15 cellular contexts compared by ENCODE assay signal in genomic region chr22:42752912-42753311, GRCh38. TPM values are rescaled to one million over a fixed set of nuclear protein-coding genes. Genes with fewer than 3 reads are reported as not detected.
DNase-seq lines count a peak whose midpoint lies in the region; ATAC-seq, FAIRE-seq and TF ChIP-seq lines count a peak whose summit lies in the region.
"Had no signal": no experiment of that assay in that cellular context is flagged by ENCODE, and none has a peak within 500 bp of the region (broad histone marks: within the 10 kb centered on the region; RNA-seq: fewer than 3 reads in every experiment).

No MANE protein-coding gene starts in this region.

- peak; percentile 80 for ATAC-seq in memory B cell (ENCODE audit: low read depth)
- no peak for ATAC-seq in HG03565 (IDR thresholded peaks at IDR 0.05; ENCODE audit: unreplicated experiment)
- ATAC-seq: PC-3 had no signal

- H3K36me3 ChIP-seq in H1 (ENCODE audit: control insufficient read depth in 2 of 4, insufficient read depth in 4 of 4, low read length in 3 of 4) (no peaks in the 10 kb centered on the region), thyroid gland (no peaks in the 10 kb centered on the region)

- no peaks in the 10 kb centered on the region for H3K36me3 Mint-ChIP-seq in memory B cell

- no peak overlapping the region for H3K27ac ChIP-seq in H1 (ENCODE audit: low read depth, low read length)
- H3K27ac ChIP-seq in thyroid gland: peak overlapping the region; percentile 40 to 66 (median 52)
- H3K27ac ChIP-seq: C4-2B had no signal

- no peak overlapping the region for H2BK20ac ChIP-seq in H1 (ENCODE audit: low read length)

- no peaks in the 10 kb centered on the region for H4K20me1 ChIP-seq in H1 (replicated peaks in 1 of 2; ENCODE audit: control insufficient read depth in 1 of 2, insufficient read depth in 2 of 2, low read length in 2 of 2)

- H3K14ac ChIP-seq in H1 (ENCODE audit: insufficient read length): no peak overlapping the region

- H3K27ac Mint-ChIP-seq in memory B cell: no peak overlapping the region
- H3K27ac Mint-ChIP-seq: activated CD4-positive, alpha-beta memory T cell treated with anti-CD3 and anti-CD28 coated beads, Interleukin-2, amount 10 ng/mL, durations not matched to agents 7 days and 5 days had no signal

- H3K4me1 ChIP-seq in H1 (replicated peaks in 1 of 4; ENCODE audit: control insufficient read depth in 3 of 4, insufficient read depth in 4 of 4, low read length in 3 of 4) (peaks cover 0 to 10% (median 4%) of the 10 kb centered on the region in 4 experiments; a peak in 4 of 7 replicates), thyroid gland (peaks cover 0 to 26% of the 10 kb centered on the region in 2 donors)

- POLR2A ChIA-PET in H1 (lab: Charles Lee; ENCODE audit: partially characterized antibody): interaction anchor here (2.6 kb wide), 1 partner anchor 138 kb away, joined by 6 read pairs; the partner anchor contains the start of gene POLDIP3

- H2BK12ac ChIP-seq in H1 (ENCODE audit: low read depth, low read length): no peak overlapping the region

- FAIRE-seq in H1 (lab: Jason Lieb, UNC): no peak
- FAIRE-seq: H54 had no signal

- peaks cover 4% of the 10 kb centered on the region for H3K27me3 Mint-ChIP-seq in memory B cell

- H2BK120ac ChIP-seq in H1 (replicated peaks; ENCODE audit: low read depth, low read length): no peak overlapping the region

- CTCF ChIA-PET in H1 (lab: Charles Lee; ENCODE audit: partially characterized antibody): interaction anchor here (0.6 to 1.4 kb wide), 7 partner anchors 21 to 314 kb away, joined by 3 to 4 read pairs (median 3); no protein-coding TSS in a partner anchor

- H3K4me3 ChIP-seq in H1 (ENCODE audit: extremely low read depth in 1 of 4, insufficient read depth in 2 of 4, low read depth in 3 of 4, low read length in 4 of 4) (no peak overlapping the region), thyroid gland (replicated peaks in 1 of 3) (no peak overlapping the region)

- TF ChIP-seq CTCF in GM13977 (IDR thresholded peaks at IDR 0.05; ENCODE audit: extremely low read depth, insufficient read depth, missing control alignments) (no peak), H1 (IDR thresholded peaks at IDR 0.05; ENCODE audit: control extremely low read depth in 1 of 3, insufficient read depth in 1 of 3, low read depth in 1 of 3, low read length in 3 of 3) (no peak), thyroid gland (IDR thresholded peaks at IDR 0.05) (no peak)

- H3K4ac ChIP-seq in H1 (replicated peaks; ENCODE audit: insufficient read length, low read depth, low read length): no peak overlapping the region

- H4K8ac ChIP-seq in H1 (ENCODE audit: extremely low read depth, insufficient read depth, low read length): 0 out of 2 replicates have a peak overlapping the region, but pooled peaks have one; percentile 3

- TF ChIP-seq EP300 in H1 (IDR thresholded peaks at IDR 0.05; ENCODE audit: borderline replicate concordance in 1 of 2, low read depth in 2 of 2, low read length in 2 of 2): no peak

- TF ChIP-seq RAD21 in H1 (IDR thresholded peaks at IDR 0.05 in 1 of 2, conservative IDR thresholded peaks at IDR 0.05 in 1 of 2; ENCODE audit: low read depth in 2 of 2, low read length in 2 of 2): no peak

- H3K79me2 ChIP-seq in H1 (ENCODE audit: control insufficient read depth in 1 of 2, insufficient read depth in 2 of 2, low read length in 2 of 2): no peaks in the 10 kb centered on the region

- H3K27me3 ChIP-seq in H1 (replicated peaks in 1 of 4; ENCODE audit: control insufficient read depth in 3 of 4, extremely low read depth in 1 of 4, insufficient read depth in 3 of 4, low read length in 3 of 4) (no peaks in the 10 kb centered on the region), thyroid gland (no peaks in the 10 kb centered on the region)

- TF ChIP-seq POLR2A in H1 (IDR thresholded peaks at IDR 0.05; ENCODE audit: control extremely low read depth in 1 of 2, low read depth in 2 of 2, low read length in 2 of 2) (no peak), thyroid gland (IDR thresholded peaks at IDR 0.05) (no peak)

- H4K5ac ChIP-seq in H1 (ENCODE audit: insufficient read length, low read depth, low read length): no peak overlapping the region

- H3K9me3 ChIP-seq in H1 (ENCODE audit: insufficient read depth in 2 of 2, low read depth in 1 of 2, low read length in 1 of 2) (peaks cover 0 to 4% of the 10 kb centered on the region in 2 experiments; a peak in 1 of 4 replicates), thyroid gland (no peaks in the 10 kb centered on the region)

- no peak overlapping the region for H3K18ac ChIP-seq in H1 (ENCODE audit: extremely low read depth, low read length)

- no peak overlapping the region for H2AFZ ChIP-seq in H1 (ENCODE audit: low read length)

- no peak overlapping the region for H3K4me2 ChIP-seq in H1 (ENCODE audit: insufficient read depth in 1 of 2, low read depth in 2 of 2, low read length in 2 of 2)

- H2BK15ac ChIP-seq in H1 (ENCODE audit: low read length): 0 out of 2 replicates have a peak overlapping the region, but pooled peaks have one; percentile 61

- H3K9me3 Mint-ChIP-seq in memory B cell: no peaks in the 10 kb centered on the region
- H3K9me3 Mint-ChIP-seq: activated CD4-positive, alpha-beta memory T cell treated with anti-CD3 and anti-CD28 coated beads, Interleukin-2, amount 10 ng/mL, durations not matched to agents 7 days and 5 days had no signal

- H3K23ac ChIP-seq in H1 (ENCODE audit: insufficient read length): no peak overlapping the region

- no peak overlapping the region for H4K91ac ChIP-seq in H1 (replicated peaks; ENCODE audit: insufficient read length, low read length)

- in situ Hi-C loops in GM13977 (cut with MboI; ENCODE audit: low pct_unique_long_range_greater_than_20kb, low sequenced_read_pairs, unreplicated experiment): no loop called here

- H3K4me3 Mint-ChIP-seq in memory B cell: no peak overlapping the region
- H3K4me3 Mint-ChIP-seq: activated CD4-positive, alpha-beta memory T cell treated with anti-CD3 and anti-CD28 coated beads, Interleukin-2, amount 10 ng/mL, durations not matched to agents 7 days and 5 days had no signal

- DNase-seq in GM13977 (ENCODE audit: low spot score) (peak; percentile 82), H1 (ENCODE audit: low read depth in 1 of 2, low spot score in 2 of 2) (no peak), memory B cell (ENCODE audit: low spot score in 2 of 2) (no peak), thyroid gland (no peak), NCI-H2081 (lab: John Stamatoyannopoulos, UW) (no peak), posterior cingulate gyrus (no peak), NCI-H748 treated with DMSO at 0.1 percent for 48 hours (lab: John Stamatoyannopoulos, UW) (no peak)
- DNase-seq: activated CD4-positive, alpha-beta memory T cell treated with anti-CD3 and anti-CD28 coated beads, Interleukin-2, amount 10 ng/mL, durations not matched to agents 7 days and 5 days; DND-41; islet precursor cell; NCI-H510A; PC-3 had no signal

- no peak overlapping the region for H2BK5ac ChIP-seq in H1 (ENCODE audit: low read depth, low read length)

- H3K23me2 ChIP-seq in H1 (ENCODE audit: low read depth, low read length): peaks cover 3% of the 10 kb centered on the region; the same call in 1 of the 2 replicates

- H3K56ac ChIP-seq in H1 (replicated peaks; ENCODE audit: insufficient read length, low read depth, low read length): no peak overlapping the region

- intact Hi-C loops in thyroid gland (cut with DNase I): no loop called here
- intact Hi-C loops in posterior cingulate gyrus (cut with DNase I): no loop called here

- no peak overlapping the region for H3K9ac ChIP-seq in H1 (replicated peaks in 1 of 4; ENCODE audit: extremely low read depth in 1 of 4, low read depth in 3 of 4, low read length in 3 of 4)

- 90% methylated on average over 7 of the region's 7 CpGs; no CpG with 5 or more reads in 1 of the 2 experiments for WGBS in H1 (ENCODE audit: extremely low coverage in 1 of 2, insufficient coverage in 1 of 2, insufficient read length in 1 of 2, insufficient replicate concordance in 2 of 2, low coverage in 1 of 2, low lambda C conversion rate in 2 of 2, missing lambda C conversion rate in 1 of 2), 2 experiments
- 79 to 88% methylated on average over 7 of the region's 7 CpGs for WGBS in thyroid gland, 2 donors

- H3K79me1 ChIP-seq in H1 (ENCODE audit: low read depth, low read length): no peaks in the 10 kb centered on the region

- no peak overlapping the region for H2AK5ac ChIP-seq in H1 (ENCODE audit: low read depth, low read length)

- H3K4me1 Mint-ChIP-seq in memory B cell: peaks cover 8% of the 10 kb centered on the region

TF ChIP-seq in H1, 55 proteins besides CTCF, POLR2A, EP300 and RAD21:
- TF ChIP-seq CHD2 (IDR thresholded peaks at IDR 0.05; ENCODE audit: low read length): no peak
- TF ChIP-seq RBBP5 (IDR thresholded peaks at IDR 0.05; ENCODE audit: borderline replicate concordance, low read depth, low read length): no peak
- TF ChIP-seq TEAD4 (IDR thresholded peaks at IDR 0.05; ENCODE audit: low read depth, low read length): no peak
- TF ChIP-seq ATF2 (IDR thresholded peaks at IDR 0.05; ENCODE audit: low read length): no peak
- TF ChIP-seq TAF7 (optimal IDR thresholded peaks at IDR 0.05; ENCODE audit: borderline replicate concordance, low read depth, low read length): no peak
- no peak for TF ChIP-seq CREB1 (IDR thresholded peaks at IDR 0.05)

RNA-seq across cellular contexts. Expression of gene A4GALT, which starts 32.2 kb away (rescaled TPM):
- 13.8 and 13.9 TPM in 2 replicates for total RNA-seq in H1 (2021; fragmentation: NEBNext Ultra II Directional; extraction: Animal tissue kit (Norgen Biotek cat#: 25700))
- polyA plus RNA-seq in H1 (2011; rRNA removed): 7.2 and 13.1 TPM in 2 replicates
- 9.2 TPM for polyA plus RNA-seq in H1 (2011; cell fraction: cytosol; rRNA removed)
- 11.9 TPM for polyA plus RNA-seq in H1 (2011; cell fraction: nucleus; rRNA removed)
- 6.9 to 12.0 TPM (median 8.7 TPM) in 4 replicates for polyA plus RNA-seq in H1 (2012, experiment 1 of 2)
- 7.6 TPM for polyA plus RNA-seq in H1 (2012, experiment 2 of 2)
- polyA plus RNA-seq in H1 (2013, experiment 1 of 2): 10.5 TPM
- polyA plus RNA-seq in H1 (2013, experiment 2 of 2): 11.0 TPM
- 3.9 and 7.0 TPM in 2 replicates for polyA minus RNA-seq in H1 (2011; rRNA and poly(A)+ RNA removed)
- polyA minus RNA-seq in H1 (2011; cell fraction: cytosol; rRNA and poly(A)+ RNA removed): 9.8 TPM
- polyA minus RNA-seq in H1 (2011; cell fraction: nucleus; rRNA and poly(A)+ RNA removed): 9.6 TPM
- 10 to 100 TPM; 12.6 to 23.9 (median 18.0) TPM for total RNA-seq in thyroid gland
